Comparison of ENCODE assay signal across 9 cellular contexts in genomic region chr12:6333566-6333965, GRCh38. TPM values are rescaled to one million over a fixed set of nuclear protein-coding genes. Genes with fewer than 3 reads are reported as not detected.
A peak's percentile ranks its signal among the peaks of the same experiment; 100 is the strongest.
DNase-seq lines count a peak whose midpoint lies in the region; ATAC-seq and TF ChIP-seq lines count a peak whose summit lies in the region.
"Had no signal": no experiment of that assay in that cellular context is flagged by ENCODE, and none has a peak within 500 bp of the region (broad histone marks: within the 10 kb centered on the region; RNA-seq: fewer than 3 reads in every experiment).

No MANE protein-coding gene starts in this region.

- ATAC-seq in T-helper 17 cell = no peak
- no peak for ATAC-seq in GM21381 (IDR thresholded peaks at IDR 0.05; ENCODE audit: unreplicated experiment)
- ATAC-seq in GM21515 (IDR thresholded peaks at IDR 0.05; ENCODE audit: unreplicated experiment) = no peak

- no peak overlapping the region for H3K4me3 ChIP-seq in esophagus squamous epithelium
- H3K4me3 ChIP-seq in skin epidermis = no peak overlapping the region

- DNase-seq in Daoy (ENCODE audit: low read depth) (peak; percentile 71), T-helper 17 cell (no peak), esophagus squamous epithelium (lab: John Stamatoyannopoulos, UW) (no peak), middle frontal gyrus (ENCODE audit: extremely low spot score, low spot score) (no peak), inferior parietal cortex (ENCODE audit: extremely low spot score) (no peak)
- DNase-seq: posterior cingulate gyrus had no signal

- H3K36me3 ChIP-seq in esophagus squamous epithelium = peaks cover 41 to 66% (median 55%) of the 10 kb centered on the region in 3 donors

- no peak for TF ChIP-seq CTCF in esophagus squamous epithelium (IDR thresholded peaks at IDR 0.05)

- H3K4me1 ChIP-seq in esophagus squamous epithelium = peaks cover 72 to 100% (median 93%) of the 10 kb centered on the region in 3 donors

- peak overlapping the region; percentile 70 for H3K4me3 Mint-ChIP-seq in T-helper 17 cell

- peaks cover 15% of the 10 kb centered on the region for H3K36me3 Mint-ChIP-seq in T-helper 17 cell (ENCODE audit: low read depth)

- H3K9me3 ChIP-seq in T-helper 17 cell (ENCODE audit: control insufficient read depth, low read length, poor library complexity, severe bottlenecking) (no peaks in the 10 kb centered on the region), esophagus squamous epithelium (no peaks in the 10 kb centered on the region)

- H3K27me3 Mint-ChIP-seq in T-helper 17 cell = no peaks in the 10 kb centered on the region

- 38 to 45% methylated on average over 7 of the region's 9 CpGs for WGBS in esophagus squamous epithelium, 2 donors

- H3K27me3 ChIP-seq in esophagus squamous epithelium = no peaks in the 10 kb centered on the region

- peaks cover 34% of the 10 kb centered on the region for H3K4me1 Mint-ChIP-seq in T-helper 17 cell

- H3K27ac Mint-ChIP-seq in T-helper 17 cell = no peak overlapping the region

- TF ChIP-seq POLR2A in esophagus squamous epithelium (IDR thresholded peaks at IDR 0.05) = no peak

- H3K27ac ChIP-seq in esophagus squamous epithelium (peak overlapping the region; percentile 95 to 100 (median 96)), skin epidermis (peak overlapping the region in 19 of 21 experiments; percentile 67 to 100 (median 99))

- intact Hi-C loops in esophagus squamous epithelium (cut with DNase I) = no loop called here

RNA-seq across cellular contexts. Expression of gene TNFRSF1A, which starts 8.3 kb away (rescaled TPM):
- total RNA-seq in Daoy (2014; rRNA removed; shearing (Covaris generic)) = 111 and 125 TPM in 2 replicates
- total RNA-seq in T-helper 17 cell = 10 to 100 TPM; 22.4 to 23.0 TPM
- total RNA-seq in esophagus squamous epithelium = 100 to 1,000 TPM; 121 to 190 (median 134) TPM

RNA-seq across cellular contexts. Expression of gene PLEKHG6, which starts 23.1 kb away (rescaled TPM):
- 0.15 TPM in 1 of 2 replicates, not detected in the other for total RNA-seq in Daoy (2014; rRNA removed; shearing (Covaris generic))
- total RNA-seq in T-helper 17 cell (not detected), esophagus squamous epithelium (10 to 100 TPM; 13.9 to 61.7 (median 29.2) TPM)

RNA-seq across cellular contexts. Expression of gene SCNN1A, which starts 41.8 kb away (rescaled TPM):
- 0.23 TPM in 1 of 2 replicates, not detected in the other for total RNA-seq in Daoy (2014; rRNA removed; shearing (Covaris generic))
- total RNA-seq in T-helper 17 cell (1 to 10 TPM; 2.1 to 2.8 TPM), esophagus squamous epithelium (100 to 1,000 TPM in 3 of 4 donors, 10 to 100 TPM in 1; 88.9 to 266 (median 111) TPM)

RNA-seq across cellular contexts. Expression of gene LTBR, which starts 50.4 kb away (rescaled TPM):
- total RNA-seq in Daoy (2014; rRNA removed; shearing (Covaris generic)) = 29.8 and 49.0 TPM in 2 replicates
- total RNA-seq in T-helper 17 cell = 1 to 10 TPM in 1 of 2 donors, under 1 TPM in 1; 0.47 to 1.4 TPM
- 100 to 1,000 TPM in 3 of 4 donors, 10 to 100 TPM in 1; 98.2 to 171 (median 136) TPM for total RNA-seq in esophagus squamous epithelium

Comparison
In these comparisons a context has a peak if more than half of its experiments do, and no peak if none do; other contexts are left out.
1. RNA of gene PLEKHG6, which starts 23.1 kb away (total RNA-seq): 13.9 to 61.7 TPM in esophagus squamous epithelium; not detected in T-helper 17 cell and 0.15 TPM in Daoy; every median in the first group is over 10 times any median in the second.
2. RNA of gene SCNN1A, which starts 41.8 kb away (total RNA-seq): 88.9 to 266 TPM in esophagus squamous epithelium; 2.1 to 2.8 TPM in T-helper 17 cell and 0.23 TPM in Daoy; every median in the first group is over 10 times any median in the second.